8 cellular contexts compared by ENCODE assay signal in the genomic region with DNA sequence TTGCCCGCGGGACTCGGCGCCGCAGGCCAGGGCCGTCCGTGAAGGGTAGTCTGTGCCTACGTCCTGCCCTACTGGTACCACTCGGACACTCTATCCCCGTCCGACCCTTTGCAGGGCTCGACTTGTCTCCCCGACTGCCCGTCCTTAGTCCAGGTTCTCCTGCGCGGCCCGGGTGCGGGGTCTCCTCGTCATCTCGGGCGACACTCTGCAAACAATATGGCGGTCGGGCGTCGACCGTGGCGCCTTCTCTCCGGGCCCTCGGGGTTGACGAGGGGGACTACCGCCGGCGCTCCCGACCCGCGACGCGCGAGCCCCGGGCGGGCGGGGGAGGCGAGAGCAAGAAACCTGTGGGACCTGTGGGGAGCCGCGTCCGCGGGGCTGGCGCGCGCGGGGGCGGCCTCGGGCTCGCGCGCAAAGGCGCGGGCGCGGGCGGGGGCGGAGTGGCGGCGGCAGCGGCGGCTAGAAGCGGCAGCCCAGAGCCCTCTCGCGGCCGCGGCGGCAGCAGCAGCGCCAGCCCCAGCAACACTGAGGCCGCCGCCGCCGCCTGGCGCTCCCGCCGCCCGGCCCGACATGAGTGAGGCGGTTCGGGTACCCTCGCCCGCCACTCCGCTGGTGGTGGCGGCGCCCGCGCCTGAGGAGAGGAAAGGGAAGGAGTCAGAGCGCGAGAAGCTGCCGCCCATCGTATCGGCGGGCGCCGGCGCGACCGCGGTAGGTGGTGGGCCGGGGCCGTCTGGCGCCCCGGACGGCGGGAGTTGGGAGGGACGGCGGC. TPM values are rescaled to one million over a fixed set of nuclear protein-coding genes. Genes with fewer than 3 reads are reported as not detected.
DNase-seq lines count a peak whose midpoint lies in the region; ATAC-seq and TF ChIP-seq lines count a peak whose summit lies in the region.

A gene with protein sequence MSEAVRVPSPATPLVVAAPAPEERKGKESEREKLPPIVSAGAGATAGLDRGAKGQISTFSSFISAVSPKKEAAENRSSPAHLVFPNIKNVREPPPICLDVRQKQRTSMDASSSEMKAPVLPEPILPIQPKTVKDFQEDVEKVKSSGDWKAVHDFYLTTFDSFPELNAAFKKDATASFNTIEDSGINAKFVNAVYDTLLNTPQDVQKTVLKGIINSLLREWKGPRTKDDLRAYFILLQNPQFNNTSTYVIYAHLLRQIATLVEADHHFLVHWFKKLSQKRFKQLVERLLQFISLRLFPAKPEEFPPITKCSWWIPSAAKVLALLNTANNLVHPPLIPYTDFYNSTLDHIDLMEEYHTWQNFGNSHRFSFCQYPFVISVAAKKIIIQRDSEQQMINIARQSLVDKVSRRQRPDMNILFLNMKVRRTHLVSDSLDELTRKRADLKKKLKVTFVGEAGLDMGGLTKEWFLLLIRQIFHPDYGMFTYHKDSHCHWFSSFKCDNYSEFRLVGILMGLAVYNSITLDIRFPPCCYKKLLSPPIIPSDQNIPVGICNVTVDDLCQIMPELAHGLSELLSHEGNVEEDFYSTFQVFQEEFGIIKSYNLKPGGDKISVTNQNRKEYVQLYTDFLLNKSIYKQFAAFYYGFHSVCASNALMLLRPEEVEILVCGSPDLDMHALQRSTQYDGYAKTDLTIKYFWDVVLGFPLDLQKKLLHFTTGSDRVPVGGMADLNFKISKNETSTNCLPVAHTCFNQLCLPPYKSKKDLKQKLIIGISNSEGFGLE (plus strand): TSS at position 476 of the 769 bp plus-strand sequence. CDS start 95 bp downstream, at position 571.

- peak; percentile 12 to 16 for TF ChIP-seq CTCF in Caco-2 (IDR thresholded peaks at IDR 0.05; ENCODE audit: insufficient read depth in 1 of 2, low read depth in 1 of 2, low read length in 1 of 2, severe bottlenecking in 1 of 2, unreplicated experiment in 1 of 2)
- TF ChIP-seq CTCF in OCI-LY7 (conservative IDR thresholded peaks at IDR 0.05; ENCODE audit: low read length): peak; percentile 44; the same call in 1 of the 2 replicates
- peak; percentile 14 for TF ChIP-seq CTCF in natural killer cell (IDR thresholded peaks at IDR 0.05)

- ATAC-seq in GM19372 (IDR thresholded peaks at IDR 0.05; ENCODE audit: low read depth, unreplicated experiment) (peak; percentile 84), HG03520 (IDR thresholded peaks at IDR 0.05; ENCODE audit: unreplicated experiment) (peak; percentile 89), natural killer cell (peak; percentile 82 to 92 (median 88))

- no peak within 1 kb of the TSS for H3K27ac ChIP-seq in OCI-LY7 (ENCODE audit: low read depth, low read length, poor library complexity, severe bottlenecking)

- DNase-seq in Caco-2 (peak; percentile 75 to 87), OCI-LY7 (ENCODE audit: low spot score) (peak; percentile 81), activated T-helper 1 cell treated with Interleukin-2 at 50 U/mL for 16 hours (ENCODE audit: low read depth) (peak; percentile 74), fibroblast of gingiva (ENCODE audit: low read depth) (peak; percentile 79), natural killer cell (peak; percentile 82)
- peak; percentile 63 to 92 (median 77) for DNase-seq in stimulated activated naive CD4-positive, alpha-beta T cell (lab: John Stamatoyannopoulos, UW)

- H3K79me2 ChIP-seq in OCI-LY7 (ENCODE audit: insufficient read depth, low read depth, low read length): no peaks in the 10 kb centered on the region

- no peaks in the 10 kb centered on the region for H3K4me1 ChIP-seq in Caco-2
- peaks cover 9% of the 10 kb centered on the region for H3K4me1 ChIP-seq in OCI-LY7 (ENCODE audit: insufficient read depth, low read length, poor library complexity, severe bottlenecking)

- no peaks in the 10 kb centered on the region for H4K20me1 ChIP-seq in OCI-LY7 (ENCODE audit: insufficient read depth, low read length)

- H3K27me3 Mint-ChIP-seq in Caco-2 (ENCODE audit: insufficient read depth, unreplicated experiment) (peaks cover 13% of the 10 kb centered on the region), natural killer cell (ENCODE audit: low read depth in 2 of 2) (peaks cover 10 to 13% of the 10 kb centered on the region in 2 donors)

- peak within 1 kb of the TSS; percentile 93 for H2AFZ ChIP-seq in OCI-LY7 (ENCODE audit: low read length)

- peak within 1 kb of the TSS; percentile 63 for H3K4me2 ChIP-seq in OCI-LY7 (ENCODE audit: low read length)

- POLR2A ChIA-PET in Caco-2 (lab: Charles Lee): no interaction called here
- POLR2A ChIA-PET in OCI-LY7 (lab: Charles Lee): interaction anchor here (0.7 kb wide), 1 partner anchor 360 kb away, joined by 3 read pairs; no protein-coding TSS in a partner anchor

- H3K27ac Mint-ChIP-seq in Caco-2 (ENCODE audit: unreplicated experiment) (peak within 1 kb of the TSS; percentile 93), natural killer cell (peak within 1 kb of the TSS; percentile 72 to 95)

- intact Hi-C loops in Caco-2 (cut with micrococcal nuclease; ENCODE audit: unreplicated experiment): loop anchor here (1.0 to 10.0 kb wide), 3 partner anchors 21 to 335 kb away; no protein-coding TSS in a partner anchor
- intact Hi-C loops in OCI-LY7 (cut with micrococcal nuclease; ENCODE audit: unreplicated experiment): loop anchor here (2.0 to 5.0 kb wide), 3 partner anchors 113 to 497 kb away; partner anchors contain the start of gene FGFBP3
- intact Hi-C loops in natural killer cell (cut with micrococcal nuclease): no loop called here

- H3K4me3 ChIP-seq in Caco-2 (ENCODE audit: low read depth, low read length) (peak within 1 kb of the TSS; percentile 98), OCI-LY7 (ENCODE audit: low read depth, low read length, poor library complexity, severe bottlenecking) (peak within 1 kb of the TSS; percentile 71)

- BruUV-seq in Caco-2 (replicated peaks; lab: Mats Ljungman, UMichigan) (no TSS peak), OCI-LY7 (replicated peaks; lab: Mats Ljungman, UMichigan) (no TSS peak)

- H3K27me3 ChIP-seq in Caco-2 (replicated peaks; ENCODE audit: control insufficient read depth, insufficient read depth, low read length): no peaks in the 10 kb centered on the region

- H3K9me3 Mint-ChIP-seq in Caco-2 (ENCODE audit: unreplicated experiment) (no peaks in the 10 kb centered on the region), natural killer cell (no peaks in the 10 kb centered on the region)

- CTCF ChIA-PET in Caco-2 (lab: Charles Lee) (no interaction called here), OCI-LY7 (lab: Charles Lee; ENCODE audit: unreplicated experiment) (no interaction called here)

- H3K4me3 Mint-ChIP-seq in Caco-2 (ENCODE audit: unreplicated experiment): peak within 1 kb of the TSS; percentile 86
- H3K4me3 Mint-ChIP-seq in natural killer cell: peak within 1 kb of the TSS; percentile 87

- H3K36me3 Mint-ChIP-seq in Caco-2 (ENCODE audit: insufficient read depth, unreplicated experiment) (no peaks in the 10 kb centered on the region), natural killer cell (no peaks in the 10 kb centered on the region)

- no peaks in the 10 kb centered on the region for H3K4me1 Mint-ChIP-seq in Caco-2 (ENCODE audit: low read depth, unreplicated experiment)
- peaks cover 8 to 13% of the 10 kb centered on the region in 2 donors for H3K4me1 Mint-ChIP-seq in natural killer cell

- H3K9me2 ChIP-seq in OCI-LY7 (ENCODE audit: insufficient read depth, low read length): no peaks in the 10 kb centered on the region

- no peaks in the 10 kb centered on the region for H3K9me3 ChIP-seq in Caco-2
- no peaks in the 10 kb centered on the region; the same call in 1 of the 2 replicates for H3K9me3 ChIP-seq in OCI-LY7 (ENCODE audit: low read length)

- no peaks in the 10 kb centered on the region for H3K36me3 ChIP-seq in Caco-2 (ENCODE audit: control insufficient read depth, insufficient read depth, low read length)
- no peaks in the 10 kb centered on the region for H3K36me3 ChIP-seq in OCI-LY7 (ENCODE audit: insufficient read depth, low read length)

RNA-seq across cellular contexts. Expression of the gene that starts here (rescaled TPM):
- total RNA-seq in Caco-2 (2022): 1.5 and 2.0 TPM in 2 replicates
- total RNA-seq in OCI-LY7 (2014; rRNA removed; shearing (Covaris generic)): 0.16 TPM in 1 of 2 replicates, not detected in the other
- 0.68 and 0.78 TPM in 2 replicates for total RNA-seq in OCI-LY7 (2022)
- total RNA-seq in natural killer cell: 1 to 10 TPM in 2 of 3 donors, under 1 TPM in 1; 0.61 to 3.6 (median 1.1) TPM

Comparison
In these comparisons a context has a peak if more than half of its experiments do, and no peak if none do; other contexts are left out.
1. Peak in DNase-seq, H3K4me3 ChIP-seq and H3K4me2 ChIP-seq in OCI-LY7; RNA of the gene not detected or under 1 TPM.